16 cellular contexts compared by ENCODE assay signal in the genomic region with DNA sequence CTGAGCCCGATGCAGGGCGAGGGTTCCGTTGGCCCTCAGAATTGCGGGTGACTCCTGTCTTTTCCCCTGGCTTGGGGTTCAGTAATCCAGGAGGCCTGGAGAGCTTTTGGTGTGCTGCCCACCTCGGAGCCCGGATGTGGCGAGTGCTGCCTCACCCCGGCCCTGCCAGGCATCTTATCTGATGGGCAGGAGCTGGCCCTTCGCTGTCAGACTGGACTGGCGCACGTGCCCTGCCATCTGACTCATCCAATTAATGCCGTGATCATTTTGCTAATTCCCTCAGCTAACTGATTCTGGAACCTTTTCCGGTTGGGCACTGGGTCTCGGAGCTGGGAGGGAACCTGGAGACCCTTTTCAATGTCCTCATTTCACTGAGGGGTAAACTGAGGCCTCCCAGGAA. TPM values are rescaled to one million over a fixed set of nuclear protein-coding genes. Genes with fewer than 3 reads are reported as not detected.
DNase-seq lines count a peak whose midpoint lies in the region; ATAC-seq lines count a peak whose summit lies in the region.
"Had no signal": no experiment of that assay in that cellular context is flagged by ENCODE, and none has a peak within 500 bp of the region (broad histone marks: within the 10 kb centered on the region; RNA-seq: fewer than 3 reads in every experiment).

No MANE protein-coding gene starts in this region.

- H3K36me3 Mint-ChIP-seq in effector memory CD8-positive, alpha-beta T cell (ENCODE audit: insufficient read depth): peaks cover 5% of the 10 kb centered on the region
- H3K36me3 Mint-ChIP-seq: natural killer cell had no signal

- H3K4me3 ChIP-seq in neuronal stem cell (ENCODE audit: low read length in 2 of 2): no peak overlapping the region
- H3K4me3 ChIP-seq: SJSA1, uterus had no signal

- no peaks in the 10 kb centered on the region for H3K9me3 Mint-ChIP-seq in effector memory CD8-positive, alpha-beta T cell
- H3K9me3 Mint-ChIP-seq: activated T-cell treated with anti-CD3 and anti-CD28 coated beads, Interleukin-2, amount 50 U/mL, for 24 hours; natural killer cell had no signal

- no peak overlapping the region for H3K27ac Mint-ChIP-seq in effector memory CD8-positive, alpha-beta T cell
- H3K27ac Mint-ChIP-seq: activated T-cell treated with anti-CD3 and anti-CD28 coated beads, Interleukin-2, amount 50 U/mL, for 24 hours; natural killer cell had no signal

- no peak overlapping the region for H2BK15ac ChIP-seq in neuronal stem cell (ENCODE audit: low read length)

- peak overlapping the region; percentile 87 for H2BK120ac ChIP-seq in neuronal stem cell (ENCODE audit: low read depth, low read length)

- peak; percentile 43 for DNase-seq in AG08395 (ENCODE audit: low spot score)
- peak in 74 of 76 experiments; percentile 32 to 90 (median 75) for DNase-seq in HUDEP-2 (lab: John Stamatoyannopoulos, UW; ENCODE audit: unreplicated experiment in 76 of 76)
- DNase-seq in astrocyte of the hippocampus (ENCODE audit: low read depth, low spot score): peak; percentile 82
- no peak for DNase-seq in neuronal stem cell (ENCODE audit: low spot score)
- DNase-seq in effector memory CD8-positive, alpha-beta T cell: no peak
- no peak for DNase-seq in central memory CD4-positive, alpha-beta T cell
- DNase-seq: activated T-cell treated with anti-CD3 and anti-CD28 coated beads, Interleukin-2, amount 50 U/mL, for 24 hours; DMS79; effector memory CD4-positive, alpha-beta T cell; natural killer cell; NCI-H1048; uterus had no signal

- H3K4ac ChIP-seq in neuronal stem cell (ENCODE audit: low read length): no peak overlapping the region

- ATAC-seq in HG03460 (IDR thresholded peaks at IDR 0.05; ENCODE audit: unreplicated experiment) (no peak), HG02759 (IDR thresholded peaks at IDR 0.05; ENCODE audit: unreplicated experiment) (no peak)
- ATAC-seq in effector memory CD8-positive, alpha-beta T cell (replicated peaks): no peak
- ATAC-seq: activated CD4-positive, CD25-positive, alpha-beta regulatory T cell treated with anti-CD3 and anti-CD28 coated beads, Interleukin-2, amount 50 U/mL, for 24 hours; natural killer cell had no signal

- H3K9ac ChIP-seq in neuronal stem cell (ENCODE audit: low read depth, low read length, poor library complexity): no peak overlapping the region

- H3K18ac ChIP-seq in neuronal stem cell (ENCODE audit: low read length): peak overlapping the region; percentile 28

- peaks cover 0 to 5% of the 10 kb centered on the region in 2 donors for H3K4me1 Mint-ChIP-seq in effector memory CD8-positive, alpha-beta T cell (ENCODE audit: low read depth in 2 of 2)

- H3K23ac ChIP-seq in neuronal stem cell (ENCODE audit: low read depth, low read length, poor library complexity): peak overlapping the region; percentile 73

- no peak overlapping the region for H2AFZ ChIP-seq in neuronal stem cell (ENCODE audit: low read length)

- H3K27me3 Mint-ChIP-seq in effector memory CD8-positive, alpha-beta T cell: no peaks in the 10 kb centered on the region
- H3K27me3 Mint-ChIP-seq: activated T-cell treated with anti-CD3 and anti-CD28 coated beads, Interleukin-2, amount 50 U/mL, for 24 hours had no signal

- no CpG with 5 or more reads among the region's 14 CpGs for WGBS in neuronal stem cell (ENCODE audit: extremely low coverage in 2 of 2, insufficient read length in 2 of 2, insufficient replicate concordance in 1 of 2), 2 donors

- H3K14ac ChIP-seq in neuronal stem cell (ENCODE audit: low read length): no peak overlapping the region

- H4K8ac ChIP-seq in neuronal stem cell (ENCODE audit: low read depth, low read length): no peak overlapping the region

- H3K27ac ChIP-seq in neuronal stem cell (replicated peaks; ENCODE audit: low read length): no peak overlapping the region
- H3K27ac ChIP-seq: SJSA1 had no signal

- H3K4me3 Mint-ChIP-seq in effector memory CD8-positive, alpha-beta T cell: no peak overlapping the region
- H3K4me3 Mint-ChIP-seq: activated T-cell treated with anti-CD3 and anti-CD28 coated beads, Interleukin-2, amount 50 U/mL, for 24 hours; natural killer cell had no signal

- H3K9me3 ChIP-seq in neuronal stem cell (replicated peaks in 1 of 2; ENCODE audit: control insufficient read depth in 2 of 2, insufficient read depth in 1 of 2, low read depth in 1 of 2, low read length in 2 of 2): no peaks in the 10 kb centered on the region
- H3K9me3 ChIP-seq: SJSA1, uterus had no signal

- no peak overlapping the region for H2BK12ac ChIP-seq in neuronal stem cell (ENCODE audit: low read length)

- H2AK5ac ChIP-seq in neuronal stem cell (ENCODE audit: low read depth, low read length): peak overlapping the region; percentile 63

- no peaks in the 10 kb centered on the region for H3K27me3 ChIP-seq in neuronal stem cell (ENCODE audit: control insufficient read depth in 3 of 3, insufficient read depth in 3 of 3, low read depth in 1 of 3, low read length in 3 of 3)
- H3K27me3 ChIP-seq: SJSA1, uterus had no signal

- no peak overlapping the region for H2BK5ac ChIP-seq in neuronal stem cell (ENCODE audit: low read length)

- no peaks in the 10 kb centered on the region for H3K36me3 ChIP-seq in neuronal stem cell (replicated peaks in 1 of 2; ENCODE audit: control insufficient read depth in 2 of 2, insufficient read depth in 2 of 2, low read length in 2 of 2)
- H3K36me3 ChIP-seq: SJSA1, uterus had no signal

- H3K4me1 ChIP-seq in neuronal stem cell (ENCODE audit: control insufficient read depth in 2 of 2, insufficient read depth in 1 of 2, low read depth in 1 of 2, low read length in 2 of 2): peaks cover 3 to 14% of the 10 kb centered on the region in 2 donors

- H3K4me2 ChIP-seq in neuronal stem cell (ENCODE audit: insufficient read depth, low read length, poor library complexity, severe bottlenecking): no peak overlapping the region

- H4K91ac ChIP-seq in neuronal stem cell (ENCODE audit: low read depth, low read length, poor library complexity): no peak overlapping the region

- H3K79me1 ChIP-seq in neuronal stem cell (ENCODE audit: low read depth, low read length): peaks cover 50% of the 10 kb centered on the region

RNA-seq across cellular contexts. Expression of a gene that starts 34.6 kb away (rescaled TPM):
- polyA plus RNA-seq in neuronal stem cell (2013, experiment 1 of 2): 36.1 TPM
- 36.3 TPM for polyA plus RNA-seq in neuronal stem cell (2013, experiment 2 of 2)

Comparison
In these comparisons a context has a peak if more than half of its experiments do, and no peak if none do; other contexts are left out.
1. DNase-seq: peak in AG08395 (single experiment), HUDEP-2 (74 of 76) and astrocyte of the hippocampus (single experiment); none in neuronal stem cell (single experiment), effector memory CD8-positive, alpha-beta T cell (0 of 3) and central memory CD4-positive, alpha-beta T cell (single experiment).